In genomic region chr19:16087940-16088339, GRCh38 we compare ENCODE assay signal across 10 cellular contexts. TPM values are rescaled to one million over a fixed set of nuclear protein-coding genes. Genes with fewer than 3 reads are reported as not detected.
DNase-seq lines count a peak whose midpoint lies in the region; ATAC-seq and TF ChIP-seq lines count a peak whose summit lies in the region.
"Had no signal": no experiment of that assay in that cellular context is flagged by ENCODE, and none has a peak within 500 bp of the region (broad histone marks: within the 10 kb centered on the region; RNA-seq: fewer than 3 reads in every experiment).

No MANE protein-coding gene starts in this region.

- H3K9me3 Mint-ChIP-seq in CD4-positive, alpha-beta memory T cell = no peaks in the 10 kb centered on the region
- no peaks in the 10 kb centered on the region for H3K9me3 Mint-ChIP-seq in progenitor cell of endocrine pancreas (ENCODE audit: low read depth)

- H3K4me1 Mint-ChIP-seq in CD4-positive, alpha-beta memory T cell = peaks cover 28 to 62% (median 40%) of the 10 kb centered on the region in 4 donors
- peaks cover 18% of the 10 kb centered on the region for H3K4me1 Mint-ChIP-seq in progenitor cell of endocrine pancreas (ENCODE audit: low read depth)

- H3K9ac ChIP-seq in IMR-90 (ENCODE audit: low read depth, low read length) = no peak overlapping the region

- H3K36me3 ChIP-seq in CD4-positive, alpha-beta memory T cell (ENCODE audit: insufficient read depth, low read length) = peaks cover 79% of the 10 kb centered on the region
- peaks cover 94% of the 10 kb centered on the region for H3K36me3 ChIP-seq in IMR-90 (ENCODE audit: control insufficient read depth, insufficient read depth, low read length)

- H2BK15ac ChIP-seq in IMR-90 (ENCODE audit: low read depth, low read length) = no peak overlapping the region

- no peak for TF ChIP-seq RAD21 in IMR-90 (IDR thresholded peaks at IDR 0.05; ENCODE audit: low read length)

- no TSS peak for BruUV-seq in IMR-90 (replicated peaks; lab: Mats Ljungman, UMichigan)

- no peak overlapping the region; the same call in 1 of the 2 replicates for H3K14ac ChIP-seq in IMR-90 (replicated peaks; ENCODE audit: low read depth, low read length)

- H2BK5ac ChIP-seq in IMR-90 (ENCODE audit: low read depth, low read length, poor library complexity, severe bottlenecking) = no peak overlapping the region

- H4K20me1 ChIP-seq in IMR-90 (ENCODE audit: insufficient read depth, low read length) = peaks cover 100% of the 10 kb centered on the region

- no peak overlapping the region for H3K56ac ChIP-seq in IMR-90 (ENCODE audit: extremely low read depth, insufficient read depth, low read length)

- POLR2A ChIA-PET in CD4-positive, alpha-beta memory T cell (lab: Charles Lee; ENCODE audit: partially characterized antibody) = interaction anchor here (2.0 to 10.9 kb wide), 6 partner anchors 8 to 47 kb away, joined by 6 to 192 read pairs (median 34); partner anchors contain the start of genes RAB8A and TPM4
- POLR2A ChIA-PET in IMR-90 (lab: Charles Lee; ENCODE audit: unreplicated experiment) = no interaction called here

- H3K4me2 ChIP-seq in IMR-90 (ENCODE audit: low read depth, low read length) = no peak overlapping the region

- H3K27ac ChIP-seq in CD4-positive, alpha-beta memory T cell (ENCODE audit: low read depth, low read length) = no peak overlapping the region
- H3K27ac ChIP-seq in IMR-90 (ENCODE audit: insufficient read depth, low read length) (no peak overlapping the region), epithelial cell of prostate (peak overlapping the region; percentile 15)

- H3K23ac ChIP-seq in IMR-90 (ENCODE audit: low read depth, low read length) = peak overlapping the region; percentile 33; the same call in 1 of the 2 replicates

- H3K18ac ChIP-seq in IMR-90 (ENCODE audit: low read depth, low read length) = no peak overlapping the region

- dilution Hi-C loops in IMR-90 (cut with HindIII; ENCODE audit: low sequenced_read_pairs, unreplicated experiment) = no loop called here

- intact Hi-C loops in CD4-positive, alpha-beta memory T cell (cut with micrococcal nuclease) = no loop called here
- intact Hi-C loops in IMR-90 (cut with micrococcal nuclease) = no loop called here

- no peak overlapping the region for H2BK20ac ChIP-seq in IMR-90 (ENCODE audit: low read depth, low read length)

- no peak for ATAC-seq in IMR-90 (ENCODE audit: low read depth)
- no peak for ATAC-seq in GM21390 (IDR thresholded peaks at IDR 0.05; ENCODE audit: unreplicated experiment)
- ATAC-seq in GM21723 (IDR thresholded peaks at IDR 0.05; ENCODE audit: unreplicated experiment) = no peak

- peaks cover 44 to 92% of the 10 kb centered on the region in 2 experiments for H3K79me1 ChIP-seq in IMR-90 (ENCODE audit: low read depth in 1 of 2, low read length in 2 of 2)

- no peak overlapping the region for H4K8ac ChIP-seq in IMR-90 (ENCODE audit: low read depth in 2 of 2, low read length in 2 of 2)

- H3K4me1 ChIP-seq in CD4-positive, alpha-beta memory T cell (ENCODE audit: insufficient read depth, low read length) = peaks cover 59% of the 10 kb centered on the region
- H3K4me1 ChIP-seq in IMR-90 (ENCODE audit: control insufficient read depth, insufficient read depth, low read length) = peaks cover 12% of the 10 kb centered on the region

- H4K5ac ChIP-seq in IMR-90 (ENCODE audit: low read depth, low read length) = no peak overlapping the region

- TF ChIP-seq POLR2A in IMR-90 (IDR thresholded peaks at IDR 0.05; ENCODE audit: low read depth, low read length) = no peak

- H3K4ac ChIP-seq in IMR-90 (ENCODE audit: low read depth, low read length) = no peak overlapping the region; the same call in 1 of the 2 replicates

- H2AFZ ChIP-seq in IMR-90 (replicated peaks; ENCODE audit: low read length, poor library complexity) = no peak overlapping the region

- H4K91ac ChIP-seq in IMR-90 (ENCODE audit: insufficient read depth, low read depth, low read length) = no peak overlapping the region

- peaks cover 62 to 79% of the 10 kb centered on the region in 2 donors for H3K36me3 Mint-ChIP-seq in CD4-positive, alpha-beta memory T cell
- peaks cover 31% of the 10 kb centered on the region for H3K36me3 Mint-ChIP-seq in progenitor cell of endocrine pancreas (ENCODE audit: insufficient read depth)

- H2AK9ac ChIP-seq in IMR-90 (replicated peaks; ENCODE audit: low read depth, low read length, poor library complexity) = peak overlapping the region; percentile 23

- TF ChIP-seq CTCF in IMR-90 (conservative IDR thresholded peaks at IDR 0.05; ENCODE audit: low read depth, low read length) = no peak
- TF ChIP-seq CTCF in progenitor cell of endocrine pancreas (IDR thresholded peaks at IDR 0.05; ENCODE audit: unreplicated experiment) = no peak

- peak overlapping the region in 3 of 8 donors; percentile 15 to 50 (median 34) for H3K4me3 Mint-ChIP-seq in CD4-positive, alpha-beta memory T cell
- no peak overlapping the region for H3K4me3 Mint-ChIP-seq in progenitor cell of endocrine pancreas (ENCODE audit: low read depth)

- no peaks in the 10 kb centered on the region for H3K9me3 ChIP-seq in CD4-positive, alpha-beta memory T cell (ENCODE audit: control insufficient read depth in 1 of 2, low read length in 2 of 2)
- H3K9me3 ChIP-seq in IMR-90 (ENCODE audit: control insufficient read depth, insufficient read depth, low read length) = no peaks in the 10 kb centered on the region

- no peak for DNase-seq in CD4-positive, alpha-beta memory T cell
- no peak for DNase-seq in IMR-90
- DNase-seq in epithelial cell of prostate (ENCODE audit: low read depth, low spot score) = no peak
- no peak for DNase-seq in progenitor cell of endocrine pancreas (ENCODE audit: low spot score, unreplicated experiment)
- DNase-seq in HK-2 (ENCODE audit: unreplicated experiment) = no peak
- DNase-seq in mucosa of gallbladder (ENCODE audit: low spot score) = no peak
- DNase-seq: activated CD4-positive, alpha-beta T cell treated with anti-CD3 and anti-CD28 coated beads for 4 hours; NCI-H1436 had no signal

- H3K27me3 Mint-ChIP-seq in CD4-positive, alpha-beta memory T cell = no peaks in the 10 kb centered on the region
- H3K27me3 Mint-ChIP-seq in progenitor cell of endocrine pancreas = no peaks in the 10 kb centered on the region

- CTCF ChIA-PET in CD4-positive, alpha-beta memory T cell (lab: Charles Lee; ENCODE audit: partially characterized antibody) = interaction anchor here (1.7 to 6.7 kb wide), 6 partner anchors 8 to 46 kb away, joined by 3 to 145 read pairs (median 29); partner anchors contain the start of genes RAB8A and TPM4
- CTCF ChIA-PET in IMR-90 (lab: Yijun Ruan, JAX) = interaction anchor here (1.4 kb wide), 1 partner anchor 9 kb away, joined by 4 read pairs; no protein-coding TSS in a partner anchor

- H3K27me3 ChIP-seq in CD4-positive, alpha-beta memory T cell (ENCODE audit: insufficient read depth, low read length) = no peaks in the 10 kb centered on the region
- H3K27me3 ChIP-seq in IMR-90 (ENCODE audit: control insufficient read depth, insufficient read depth, low read length) = no peaks in the 10 kb centered on the region

- peak overlapping the region in 5 of 7 donors; percentile 66 to 82 (median 72) for H3K27ac Mint-ChIP-seq in CD4-positive, alpha-beta memory T cell
- peak overlapping the region; percentile 94 for H3K27ac Mint-ChIP-seq in progenitor cell of endocrine pancreas

- in situ Hi-C loops in IMR-90 (cut with MboI; ENCODE audit: low sequenced_read_pairs) = no loop called here

- H2BK120ac ChIP-seq in IMR-90 (ENCODE audit: low read depth, low read length) = no peak overlapping the region

- no peak overlapping the region for H3K4me3 ChIP-seq in CD4-positive, alpha-beta memory T cell (ENCODE audit: low read length in 2 of 2)
- H3K4me3 ChIP-seq in IMR-90 (ENCODE audit: insufficient read depth, low read depth, low read length) = no peak overlapping the region

- H2AK5ac ChIP-seq in IMR-90 (ENCODE audit: low read depth, low read length) = no peak overlapping the region

- 53% methylated on average over 3 of the region's 12 CpGs; no CpG with 5 or more reads in 1 of the 2 experiments for WGBS in IMR-90 (ENCODE audit: extremely low coverage in 2 of 2, insufficient read length in 1 of 2), 2 experiments

- peaks cover 10% of the 10 kb centered on the region for H3K9me1 ChIP-seq in IMR-90 (ENCODE audit: insufficient read depth, low read length)

TF ChIP-seq in IMR-90, 13 proteins besides CTCF, POLR2A, EP300 and RAD21 (continues in another document):
- TF ChIP-seq RCOR1 (IDR thresholded peaks at IDR 0.05; ENCODE audit: insufficient replicate concordance, low read length) = no peak
- TF ChIP-seq, protein P1, sequence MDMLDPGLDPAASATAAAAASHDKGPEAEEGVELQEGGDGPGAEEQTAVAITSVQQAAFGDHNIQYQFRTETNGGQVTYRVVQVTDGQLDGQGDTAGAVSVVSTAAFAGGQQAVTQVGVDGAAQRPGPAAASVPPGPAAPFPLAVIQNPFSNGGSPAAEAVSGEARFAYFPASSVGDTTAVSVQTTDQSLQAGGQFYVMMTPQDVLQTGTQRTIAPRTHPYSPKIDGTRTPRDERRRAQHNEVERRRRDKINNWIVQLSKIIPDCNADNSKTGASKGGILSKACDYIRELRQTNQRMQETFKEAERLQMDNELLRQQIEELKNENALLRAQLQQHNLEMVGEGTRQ (IDR thresholded peaks at IDR 0.05; ENCODE audit: low read depth, low read length) = no peak

RNA-seq across cellular contexts. Expression of gene TPM4, which starts 11.6 kb away (rescaled TPM):
- total RNA-seq in CD4-positive, alpha-beta memory T cell = 10 to 100 TPM; 94.7 to 96.8 TPM
- 100 to 1,000 TPM in 1 of 2 donors, 10 to 100 TPM in 1; 76.7 to 134 TPM for polyA plus RNA-seq in CD4-positive, alpha-beta memory T cell
- total RNA-seq in IMR-90 (2012; rRNA removed) = 1,075 and 1,562 TPM in 2 replicates
- polyA plus RNA-seq in IMR-90 (2012; rRNA removed) = 1,160 and 1,218 TPM in 2 replicates
- 1,916 and 2,081 TPM in 2 replicates for polyA plus RNA-seq in IMR-90 (2012; cell fraction: cytosol; rRNA removed)
- 535 and 1,052 TPM in 2 replicates for polyA plus RNA-seq in IMR-90 (2012; cell fraction: nucleus; rRNA removed; ENCODE audit: low replicate concordance)
- total RNA-seq in progenitor cell of endocrine pancreas = 275 and 300 TPM in 2 replicates
- 349 TPM for total RNA-seq in mucosa of gallbladder

RNA-seq across cellular contexts. Expression of gene RAB8A, which starts 23.7 kb away (rescaled TPM):
- 10 to 100 TPM; 85.5 to 86.9 TPM for total RNA-seq in CD4-positive, alpha-beta memory T cell
- polyA plus RNA-seq in CD4-positive, alpha-beta memory T cell = 10 to 100 TPM; 83.9 to 96.8 TPM
- total RNA-seq in IMR-90 (2012; rRNA removed) (135 and 158 TPM in 2 replicates), progenitor cell of endocrine pancreas (65.5 and 67.5 TPM in 2 replicates), mucosa of gallbladder (78.4 TPM)
- polyA plus RNA-seq in IMR-90 (2012; rRNA removed) = 61.8 and 64.5 TPM in 2 replicates
- 33.9 and 47.1 TPM in 2 replicates for polyA plus RNA-seq in IMR-90 (2012; cell fraction: cytosol; rRNA removed)
- 24.8 and 40.7 TPM in 2 replicates for polyA plus RNA-seq in IMR-90 (2012; cell fraction: nucleus; rRNA removed; ENCODE audit: low replicate concordance)

RNA-seq across cellular contexts. Expression of gene HSH2D, which starts 55.5 kb away (rescaled TPM):
- 10 to 100 TPM; 17.8 to 18.8 TPM for total RNA-seq in CD4-positive, alpha-beta memory T cell
- 10 to 100 TPM in 1 of 2 donors, 1 to 10 TPM in 1; 5.5 to 12.6 TPM for polyA plus RNA-seq in CD4-positive, alpha-beta memory T cell
- not detected in 2 replicates for total RNA-seq in IMR-90 (2012; rRNA removed)
- polyA plus RNA-seq in IMR-90 (2012; rRNA removed) = not detected in 2 replicates
- polyA plus RNA-seq in IMR-90 (2012; cell fraction: cytosol; rRNA removed) = not detected in 2 replicates
- polyA plus RNA-seq in IMR-90 (2012; cell fraction: nucleus; rRNA removed; ENCODE audit: low replicate concordance) = not detected in 2 replicates
- 0.72 and 0.84 TPM in 2 replicates for total RNA-seq in progenitor cell of endocrine pancreas
- 14.0 TPM for total RNA-seq in mucosa of gallbladder
